In genomic region chr3:155309581-155309980, GRCh38 we compare ENCODE assay signal across 24 cellular contexts. TPM values are rescaled to one million over a fixed set of nuclear protein-coding genes. Genes with fewer than 3 reads are reported as not detected.
DNase-seq lines count a peak whose midpoint lies in the region; ATAC-seq, FAIRE-seq and TF ChIP-seq lines count a peak whose summit lies in the region.
"Had no signal": no experiment of that assay in that cellular context is flagged by ENCODE, and none has a peak within 500 bp of the region (broad histone marks: within the 10 kb centered on the region; RNA-seq: fewer than 3 reads in every experiment).

No MANE protein-coding gene starts in this region.

- TF ChIP-seq CTCF in K562 (IDR thresholded peaks at IDR 0.05 in 2 of 3, conservative IDR thresholded peaks at IDR 0.05 in 1 of 3; ENCODE audit: insufficient read depth in 2 of 3, low read depth in 1 of 3, low read length in 3 of 3), result no peak
- TF ChIP-seq CTCF in upper lobe of right lung (IDR thresholded peaks at IDR 0.05), result no peak

- no peaks in the 10 kb centered on the region for H3K9me1 ChIP-seq in K562 (ENCODE audit: control insufficient read depth, insufficient read depth, low read length)

- no peak overlapping the region for H2AFZ ChIP-seq in K562 (ENCODE audit: low read depth, low read length)
- H2AFZ ChIP-seq: GM23248 had no signal

- H3K9ac ChIP-seq in K562 (ENCODE audit: insufficient read depth in 1 of 2, low read depth in 2 of 2, low read length in 2 of 2), result no peak overlapping the region
- H3K9ac ChIP-seq: BLaER1 treated with 17β-estradiol and CSF1 and Interleukin-3, amounts not matched to agents 10 nM and 100 nM; GM23248 had no signal

- no peak overlapping the region for H3K4me2 ChIP-seq in K562 (ENCODE audit: insufficient read depth, low read length)
- H3K4me2 ChIP-seq: A549 had no signal

- TF ChIP-seq POLR2A in K562 (conservative IDR thresholded peaks at IDR 0.05), result no peak

- BruUV-seq in K562 (replicated peaks; lab: Mats Ljungman, UMichigan), result no TSS peak

- ATAC-seq in Right ventricle myocardium inferior (no peak), K562 (no peak), esophagus mucosa (peak; percentile 10), upper lobe of right lung (peak; percentile 29), HG02571 (IDR thresholded peaks at IDR 0.05; ENCODE audit: unreplicated experiment) (no peak), GM19328 (IDR thresholded peaks at IDR 0.05; ENCODE audit: unreplicated experiment) (no peak)
- ATAC-seq: A549, GM12878 had no signal

- in situ Hi-C loops in K562 (cut with MboI), result no loop called here

- POLR2A ChIA-PET in K562 (lab: Yijun Ruan, JAX), result interaction anchor here (0.6 kb wide), 1 partner anchor 663 kb away, joined by 3 read pairs; no protein-coding TSS in a partner anchor

- 93% methylated on average over 16 of the region's 28 CpGs for WGBS in K562 (ENCODE audit: insufficient coverage, low coverage, missing lambda C conversion rate)

- TF ChIP-seq EP300 in K562 (IDR thresholded peaks at IDR 0.05; ENCODE audit: low read length), result no peak

- peak; percentile 65 for DNase-seq in Right ventricle myocardium inferior (ENCODE audit: missing footprints)
- no peak for DNase-seq in cardiac septum (ENCODE audit: low spot score)
- no peak for DNase-seq in K562 (ENCODE audit: extremely low read depth in 1 of 4, low spot score in 3 of 4)
- DNase-seq in upper lobe of right lung, result no peak
- no peak for DNase-seq in NCI-H774 (lab: John Stamatoyannopoulos, UW)
- DNase-seq: 8988T; ACHN; BE2C; CD4-positive, alpha-beta memory T cell; DMS 273 treated with DMSO at 0.1 percent for 48 hours; DMS79; GDM1; HFFc6 had no signal

- H3K27me3 ChIP-seq in K562 (ENCODE audit: control insufficient read depth in 2 of 2, insufficient read depth in 2 of 2, low read length in 2 of 2), result no peaks in the 10 kb centered on the region
- H3K27me3 ChIP-seq in upper lobe of right lung, result no peaks in the 10 kb centered on the region
- H3K27me3 ChIP-seq: BE2C; BLaER1 treated with 17β-estradiol and CSF1 and Interleukin-3, amounts not matched to agents 10 nM and 100 nM had no signal

- H3K4me1 ChIP-seq in K562 (replicated peaks in 1 of 2; ENCODE audit: control insufficient read depth in 2 of 2, insufficient read depth in 2 of 2, low read length in 2 of 2) (no peaks in the 10 kb centered on the region), upper lobe of right lung (no peaks in the 10 kb centered on the region)
- H3K4me1 ChIP-seq: A549, BE2C had no signal

- H3K36me3 ChIP-seq in K562 (ENCODE audit: control insufficient read depth, insufficient read depth, low read length), result no peaks in the 10 kb centered on the region
- H3K36me3 ChIP-seq in upper lobe of right lung, result no peaks in the 10 kb centered on the region
- H3K36me3 ChIP-seq: BE2C; BLaER1 treated with 17β-estradiol and CSF1 and Interleukin-3, amounts not matched to agents 10 nM and 100 nM; HAP-1 had no signal

- H3K4me3 ChIP-seq in K562 (no peak overlapping the region), upper lobe of right lung (no peak overlapping the region)
- H3K4me3 ChIP-seq: A549; BLaER1 treated with 17β-estradiol and CSF1 and Interleukin-3, amounts not matched to agents 10 nM and 100 nM; GM12878; GM23248; HAP-1 had no signal

- TF ChIP-seq RAD21 in K562 (CRISPR knock-in tag; conservative IDR thresholded peaks at IDR 0.05 in 1 of 2, IDR thresholded peaks at IDR 0.05 in 1 of 2), result no peak

- H3K9me3 ChIP-seq in K562 (replicated peaks; ENCODE audit: control insufficient read depth, insufficient read depth, low read depth, low read length) (no peaks in the 10 kb centered on the region; the same call in 1 of the 2 replicates), upper lobe of right lung (no peaks in the 10 kb centered on the region)
- H3K9me3 ChIP-seq: A549, BE2C, HAP-1 had no signal

- intact Hi-C loops in Right ventricle myocardium inferior (cut with DNase I), result no loop called here
- intact Hi-C loops in cardiac septum (cut with DNase I), result no loop called here
- intact Hi-C loops in K562 (cut with micrococcal nuclease), result no loop called here
- intact Hi-C loops in upper lobe of right lung (cut with DNase I), result no loop called here

- H3K79me2 ChIP-seq in K562 (ENCODE audit: control insufficient read depth, insufficient read depth, low read length), result no peaks in the 10 kb centered on the region

- FAIRE-seq in K562 (lab: Jason Lieb, UNC), result no peak
- FAIRE-seq: A549, D721Med, GM12878, GM19239 had no signal

- H3K27ac ChIP-seq in K562 (ENCODE audit: extremely low read depth, low read depth, low read length), result no peak overlapping the region
- no peak overlapping the region for H3K27ac ChIP-seq in upper lobe of right lung
- H3K27ac ChIP-seq: A549; BLaER1 treated with 17β-estradiol and CSF1 and Interleukin-3, amounts not matched to agents 10 nM and 100 nM; GM23248 had no signal

- CTCF ChIA-PET in K562 (lab: Yijun Ruan, JAX; ENCODE audit: low intra/inter-chr PET ratio), result no interaction called here

- no peaks in the 10 kb centered on the region for H4K20me1 ChIP-seq in K562 (replicated peaks; ENCODE audit: control insufficient read depth, insufficient read depth, low read length)
- H4K20me1 ChIP-seq: BLaER1 treated with 17β-estradiol and CSF1 and Interleukin-3, amounts not matched to agents 10 nM and 100 nM had no signal

TF ChIP-seq in K562, 482 proteins besides CTCF, POLR2A, EP300 and RAD21 (continues in another document):
- peak; percentile 69 for TF ChIP-seq ZBTB33 (CRISPR knock-in tag; IDR thresholded peaks at IDR 0.05)
- TF ChIP-seq CHAMP1 (IDR thresholded peaks at IDR 0.05), result peak; percentile 89

RNA-seq across cellular contexts. Expression of gene STRIT1, which starts 16.1 kb away (rescaled TPM):
- total RNA-seq in Right ventricle myocardium inferior (0.84 TPM), cardiac septum (4.8 TPM), K562 (2014; rRNA removed) (not detected in 2 replicates), K562 (2014; rRNA removed; fragmentation: Illumina TruSeq; extraction: Trizol) (not detected in 2 replicates), K562 (2015; rRNA removed; fragmentation: Illumina TruSeq; extraction: Trizol) (not detected in 2 replicates), K562 (2021) (not detected in 2 replicates), esophagus mucosa (not detected), upper lobe of right lung (not detected)
- total RNA-seq in K562 (2011; cell fraction: chromatin; rRNA removed; ENCODE audit: low replicate concordance), result not detected in 2 replicates
- not detected in 2 replicates for total RNA-seq in K562 (2011; cell fraction: nucleolus; rRNA removed)
- not detected in 2 replicates for total RNA-seq in K562 (2011; cell fraction: nucleoplasm; rRNA removed)
- polyA plus RNA-seq in K562 (2011; rRNA removed) (not detected in 2 replicates), K562 (2014; fragmentation: Illumina TruSeq; extraction: Trizol) (not detected in 2 replicates), K562 (2014; fragmentation: Nextera tagmentation; extraction: Ambion mirVana) (not detected), K562 (2014; rRNA removed) (not detected in 2 replicates)
- not detected in 2 replicates for polyA plus RNA-seq in K562 (2011; cell fraction: cytosol; rRNA removed)
- polyA plus RNA-seq in K562 (2011; cell fraction: nucleus; rRNA removed), result not detected in 2 replicates
- polyA plus RNA-seq in K562 (2012), result not detected in 2 replicates
- polyA minus RNA-seq in K562 (2011; rRNA and poly(A)+ RNA removed), result not detected in 2 replicates
- polyA minus RNA-seq in K562 (2011; cell fraction: cytosol; rRNA and poly(A)+ RNA removed), result not detected in 2 replicates
- not detected in 2 replicates for polyA minus RNA-seq in K562 (2011; cell fraction: nucleus; rRNA and poly(A)+ RNA removed)
- total RNA-seq: CD4-positive, alpha-beta memory T cell; GM12878; GM23248; H4; HFFc6 had no signal
- polyA plus RNA-seq: A549; CD4-positive, alpha-beta memory T cell; GM12878; GM23248 had no signal

Comparison
In these comparisons a context has a peak if more than half of its experiments do, and no peak if none do; other contexts are left out.
1. ATAC-seq: peak in esophagus mucosa (single experiment) and upper lobe of right lung (single experiment); none in Right ventricle myocardium inferior (single experiment), K562 (single experiment), HG02571 (single experiment) and GM19328 (single experiment).